10 cellular contexts compared by ENCODE assay signal in the genomic region with DNA sequence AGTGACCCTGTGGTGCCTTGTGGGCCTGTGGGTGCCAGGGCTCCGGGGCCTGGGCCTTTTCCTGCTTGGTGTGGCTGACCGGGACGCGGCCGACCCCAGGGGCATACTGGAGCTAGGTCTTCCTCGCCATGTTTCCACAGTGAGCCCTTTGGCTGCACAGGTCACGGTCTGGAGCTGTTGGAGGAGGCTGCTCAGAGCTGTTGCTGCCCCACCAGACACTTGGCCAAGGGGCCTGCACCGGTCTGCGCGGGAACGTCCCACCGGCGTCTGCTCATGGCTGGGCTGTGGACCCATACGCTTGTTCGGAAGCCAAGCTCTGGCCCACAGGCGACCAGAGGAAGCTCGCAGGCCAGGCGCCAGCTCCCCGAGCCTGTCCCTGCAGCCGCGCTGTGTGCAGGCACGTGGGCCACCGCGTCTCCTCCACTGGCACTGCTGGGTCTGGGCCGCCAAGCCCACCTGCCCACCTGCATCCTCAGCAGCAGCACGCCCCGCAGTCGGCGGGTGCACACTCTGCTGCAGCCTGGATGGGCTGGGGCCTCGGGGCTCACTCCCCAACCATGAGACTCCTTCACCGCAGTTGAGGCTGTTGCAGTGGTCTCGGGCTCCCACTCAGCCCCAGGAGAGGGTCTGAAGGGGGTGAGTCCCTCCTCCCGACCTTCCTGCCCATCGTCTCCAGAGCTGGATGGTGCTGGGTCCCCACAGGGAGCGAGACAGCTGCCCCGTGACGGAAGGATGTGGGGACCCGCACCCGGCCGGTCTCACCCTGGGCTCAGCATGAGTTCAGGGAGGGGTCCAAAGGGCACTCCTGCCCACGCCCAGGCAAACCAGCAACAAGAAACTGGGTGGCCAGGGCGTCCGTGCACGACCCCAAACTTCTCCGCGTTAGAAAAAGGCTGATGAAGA. TPM values are rescaled to one million over a fixed set of nuclear protein-coding genes. Genes with fewer than 3 reads are reported as not detected.
A peak's percentile ranks its signal among the peaks of the same experiment; 100 is the strongest.
DNase-seq lines count a peak whose midpoint lies in the region; ATAC-seq and TF ChIP-seq lines count a peak whose summit lies in the region.
"Had no signal": no experiment of that assay in that cellular context is flagged by ENCODE, and none has a peak within 500 bp of the region (broad histone marks: within the 10 kb centered on the region; RNA-seq: fewer than 3 reads in every experiment).

No MANE protein-coding gene starts in this region.

- TF ChIP-seq POLR2A in body of pancreas (IDR thresholded peaks at IDR 0.05) (no peak), spleen (IDR thresholded peaks at IDR 0.05) (no peak)

- H3K9me3 ChIP-seq in body of pancreas, result no peaks in the 10 kb centered on the region
- H3K9me3 ChIP-seq in spleen, result no peaks in the 10 kb centered on the region
- no peaks in the 10 kb centered on the region for H3K9me3 ChIP-seq in MG63

- H3K27ac ChIP-seq in body of pancreas (no peak overlapping the region), spleen (peak overlapping the region in 5 of 8 donors; percentile 68 to 84 (median 77))

- H3K36me3 ChIP-seq in body of pancreas (replicated peaks in 1 of 2; ENCODE audit: insufficient read depth in 1 of 2, low read depth in 2 of 2) (peaks cover 5 to 7% of the 10 kb centered on the region in 2 donors), spleen (peaks cover 0 to 36% (median 24%) of the 10 kb centered on the region in 6 donors), MG63 (peaks cover 20% of the 10 kb centered on the region)

- H3K4me3 ChIP-seq in body of pancreas (no peak overlapping the region), spleen (no peak overlapping the region), MG63 (no peak overlapping the region)

- H3K27me3 ChIP-seq in body of pancreas (no peaks in the 10 kb centered on the region), spleen (replicated peaks in 1 of 7) (no peaks in the 10 kb centered on the region), MG63 (no peaks in the 10 kb centered on the region)

- 68 to 75% methylated on average over 14 to 37 of the region's 46 CpGs for WGBS in body of pancreas, 2 donors
- 63 to 75% (median 66%) methylated on average over 21 to 46 of the region's 46 CpGs for WGBS in spleen, 5 donors

- TF ChIP-seq CTCF in body of pancreas (IDR thresholded peaks at IDR 0.05) (no peak), spleen (IDR thresholded peaks at IDR 0.05 in 8 of 11, conservative IDR thresholded peaks at IDR 0.05 in 3 of 11) (no peak), GM20000 (IDR thresholded peaks at IDR 0.05; ENCODE audit: extremely low read depth, missing control alignments) (no peak)

- H3K4me1 ChIP-seq in body of pancreas, result peaks cover 11% of the 10 kb centered on the region
- H3K4me1 ChIP-seq in spleen, result peaks cover 0 to 43% (median 19%) of the 10 kb centered on the region in 6 donors

- peak; percentile 37 for DNase-seq in D341Med (ENCODE audit: low spot score)
- peak; percentile 42 to 64 (median 58) for DNase-seq in body of pancreas
- DNase-seq in left kidney (ENCODE audit: low read depth, low spot score), result peak; percentile 73
- DNase-seq in spleen, result peak; percentile 87
- no peak for DNase-seq in NCI-H1048 (lab: John Stamatoyannopoulos, UW)
- DNase-seq in GM20000 (ENCODE audit: low spot score), result no peak
- DNase-seq in MG63, result no peak
- DNase-seq: activated T-cell treated with anti-CD3 and anti-CD28 coated beads, Interleukin-2, amount 50 U/mL, for 4 hours; NCI-H510A had no signal

- ATAC-seq in body of pancreas (peak; percentile 57), HG02970 (IDR thresholded peaks at IDR 0.05; ENCODE audit: low FRiP score, unreplicated experiment) (no peak)

- intact Hi-C loops in body of pancreas (cut with DNase I), result no loop called here
- intact Hi-C loops in spleen (cut with DNase I; ENCODE audit: low total_unique reads), result no loop called here

RNA-seq across cellular contexts. Expression of a gene that starts 15.5 kb away (rescaled TPM):
- total RNA-seq in body of pancreas (1 to 10 TPM; 2.0 to 7.5 TPM), spleen (1 to 10 TPM; 4.1 to 8.8 (median 6.8) TPM)
- polyA plus RNA-seq in spleen, result 1 to 10 TPM; 4.5 to 6.3 (median 5.3) TPM
- total RNA-seq in MG63 (2014; rRNA removed; shearing (Covaris generic); ENCODE audit: low replicate concordance), result 16.0 and 25.4 TPM in 2 replicates

RNA-seq across cellular contexts. Expression of a gene that starts 49.2 kb away (rescaled TPM):
- 10 to 100 TPM; 38.4 to 51.7 TPM for total RNA-seq in body of pancreas
- total RNA-seq in spleen, result 10 to 100 TPM; 61.2 to 79.6 (median 76.0) TPM
- 10 to 100 TPM; 17.4 to 23.2 (median 17.8) TPM for polyA plus RNA-seq in spleen
- 20.0 and 21.2 TPM in 2 replicates for total RNA-seq in MG63 (2014; rRNA removed; shearing (Covaris generic); ENCODE audit: low replicate concordance)

Comparison
In these comparisons a context has a peak if more than half of its experiments do, and no peak if none do; other contexts are left out.
1. DNase-seq: peak in D341Med (single experiment), body of pancreas (4 of 4), left kidney (single experiment) and spleen (single experiment); none in NCI-H1048 (single experiment), GM20000 (single experiment) and MG63 (single experiment).
2. H3K27ac ChIP-seq: peak in spleen (5 of 8); none in body of pancreas (0 of 4).